In genomic region chr3:159322322-159322939, GRCh38 we compare ENCODE assay signal across 8 cellular contexts.
A peak's percentile ranks its signal among the peaks of the same experiment; 100 is the strongest.
DNase-seq lines count a peak whose midpoint lies in the region; ATAC-seq, FAIRE-seq and TF ChIP-seq lines count a peak whose summit lies in the region.

No MANE protein-coding gene starts in this region.

- peak; percentile 26 to 59; a peak in 4 of 5 replicates for TF ChIP-seq RAD21 in A549 (conservative IDR thresholded peaks at IDR 0.05 in 1 of 2, IDR thresholded peaks at IDR 0.05 in 1 of 2)

- no peak overlapping the region for H3K4me3 ChIP-seq in A549
- no peak overlapping the region for H3K4me3 ChIP-seq in GM12865 (ENCODE audit: low read depth, low read length)
- no peak overlapping the region for H3K4me3 ChIP-seq in SJCRH30

- no peak for FAIRE-seq in A549 (lab: Jason Lieb, UNC)

- H3K4me1 ChIP-seq in A549, result no peaks in the 10 kb centered on the region
- no peaks in the 10 kb centered on the region for H3K4me1 ChIP-seq in SJCRH30
- H3K4me1 ChIP-seq in foreskin keratinocyte, result no peaks in the 10 kb centered on the region

- ATAC-seq in A549 (peak; percentile 43 to 85; a peak in 4 of 6 replicates), HG02884 (IDR thresholded peaks at IDR 0.05; ENCODE audit: unreplicated experiment) (peak; percentile 73), foreskin keratinocyte (peak; percentile 26)

- H3K27me3 ChIP-seq in SJCRH30 (no peaks in the 10 kb centered on the region), foreskin keratinocyte (no peaks in the 10 kb centered on the region)

- POLR2A ChIA-PET in A549 (lab: Yijun Ruan, JAX), result no interaction called here

- CTCF ChIA-PET in A549 (lab: Yijun Ruan, JAX), result interaction anchor here (0.6 to 3.7 kb wide), 13 partner anchors 10 to 715 kb away, joined by 3 to 14 read pairs (median 4); no protein-coding TSS in a partner anchor

- H3K4me2 ChIP-seq in A549, result no peak overlapping the region

- no peak for TF ChIP-seq POLR2A in A549 (IDR thresholded peaks at IDR 0.05; ENCODE audit: low read length)

- TF ChIP-seq CTCF in A549 (IDR thresholded peaks at IDR 0.05), result peak; percentile 57
- TF ChIP-seq CTCF in GM12865 (IDR thresholded peaks at IDR 0.05; ENCODE audit: insufficient read depth, low read depth, low read length, missing control alignments), result peak; percentile 89
- peak; percentile 59 for TF ChIP-seq CTCF in foreskin keratinocyte (conservative IDR thresholded peaks at IDR 0.05)

- no peaks in the 10 kb centered on the region for H3K9me3 ChIP-seq in A549
- H3K9me3 ChIP-seq in SJCRH30 (replicated peaks), result no peaks in the 10 kb centered on the region

- DNase-seq in A549 (ENCODE audit: low read depth in 1 of 2, low spot score in 1 of 2), result peak; percentile 40 to 44
- DNase-seq in GM12865 (ENCODE audit: low read depth), result peak; percentile 61
- DNase-seq in SJCRH30, result peak; percentile 29 to 64
- DNase-seq in foreskin keratinocyte, result no peak
- DNase-seq in stimulated activated CD4-positive, alpha-beta T cell treated with anti-CD3 and anti-CD28 coated beads, Interleukin-1b, Interleukin-23, amount 100 ng/mL, for 48 hours, result peak; percentile 8
- no peak for DNase-seq in T1000 (lab: John Stamatoyannopoulos, UW)
- no peak for DNase-seq in DMS153 treated with DMSO at 0.1 percent for 48 hours (lab: John Stamatoyannopoulos, UW; ENCODE audit: unreplicated experiment)

- H3K27ac ChIP-seq in A549, result no peak overlapping the region
- H3K27ac ChIP-seq in SJCRH30, result no peak overlapping the region
- H3K27ac ChIP-seq in foreskin keratinocyte, result no peak overlapping the region

- TF ChIP-seq EP300 in A549 (IDR thresholded peaks at IDR 0.05), result no peak

- no peaks in the 10 kb centered on the region for H3K36me3 ChIP-seq in SJCRH30

- WGBS in A549 (ENCODE audit: missing lambda C conversion rate), result 26% methylated on average over 8 of the region's 8 CpGs

TF ChIP-seq in A549, 52 proteins besides CTCF, POLR2A, EP300 and RAD21:
- peak; percentile 61 for TF ChIP-seq SMC3 (IDR thresholded peaks at IDR 0.05)
- no peak for TF ChIP-seq RFX5 (IDR thresholded peaks at IDR 0.05)
TF ChIP-seq in A549: peak in this region for 1.

Comparison
In these comparisons a context has a peak if more than half of its experiments do, and no peak if none do; other contexts are left out.
1. DNase-seq: peak in A549 (2 of 2), GM12865 (single experiment), SJCRH30 (2 of 2) and stimulated activated CD4-positive, alpha-beta T cell treated with anti-CD3 and anti-CD28 coated beads, Interleukin-1b, Interleukin-23, amount 100 ng/mL, for 48 hours (single experiment); none in foreskin keratinocyte (0 of 2), T1000 (single experiment) and DMS153 treated with DMSO at 0.1 percent for 48 hours (single experiment).
2. Peak in every context shown above with its lines, with median percentiles within 50 percentile points of each other: ATAC-seq and CTCF ChIP-seq.